Comparison of ENCODE assay signal across 8 cellular contexts in genomic region chr1:2199042-2199810, GRCh38. TPM values are rescaled to one million over a fixed set of nuclear protein-coding genes. Genes with fewer than 3 reads are reported as not detected.
DNase-seq lines count a peak whose midpoint lies in the region; ATAC-seq and TF ChIP-seq lines count a peak whose summit lies in the region.

No MANE protein-coding gene starts in this region.

- H3K27me3 Mint-ChIP-seq in H9 (ENCODE audit: low read depth), result no peaks in the 10 kb centered on the region; the same call in 1 of the 2 replicates
- no peaks in the 10 kb centered on the region for H3K27me3 Mint-ChIP-seq in activated T-cell treated with anti-CD3 and anti-CD28 coated beads, Interleukin-2, amount 50 U/mL, for 4 hours (ENCODE audit: low read depth)

- no peaks in the 10 kb centered on the region for H3K79me2 ChIP-seq in H9 (ENCODE audit: insufficient read depth, low read length)

- no peak overlapping the region for H3K18ac ChIP-seq in H9 (ENCODE audit: insufficient read length, low read depth, low read length)

- peaks cover 6 to 18% of the 10 kb centered on the region in 2 experiments for H3K4me1 Mint-ChIP-seq in H9
- peaks cover 24% of the 10 kb centered on the region for H3K4me1 Mint-ChIP-seq in activated T-cell treated with anti-CD3 and anti-CD28 coated beads, Interleukin-2, amount 50 U/mL, for 4 hours (ENCODE audit: low read depth)

- H4K91ac ChIP-seq in H9 (ENCODE audit: insufficient read length, low read depth, low read length), result no peak overlapping the region

- DNase-seq in H9 (peak; percentile 89), NT2/D1 (ENCODE audit: low read depth, low spot score) (no peak)
- peak; percentile 71 for DNase-seq in activated T-cell treated with anti-CD3 and anti-CD28 coated beads, Interleukin-2, amount 50 U/mL, for 4 hours
- peak; percentile 86 for DNase-seq in stimulated activated CD8-positive, alpha-beta memory T cell treated with anti-CD3 and anti-CD28 coated beads, Interleukin-4, amount 100 ng/mL, for 48 hours

- no peak overlapping the region for H3K56ac ChIP-seq in H9 (ENCODE audit: insufficient read length, low read depth, low read length)

- H3K4ac ChIP-seq in H9 (ENCODE audit: low read depth, low read length), result no peak overlapping the region

- H2BK5ac ChIP-seq in H9 (ENCODE audit: insufficient read length, low read length), result no peak overlapping the region

- H3K79me1 ChIP-seq in H9 (ENCODE audit: insufficient read depth, low read depth, low read length, poor library complexity, severe bottlenecking), result no peaks in the 10 kb centered on the region

- no peak overlapping the region for H2BK15ac ChIP-seq in H9 (ENCODE audit: low read depth, low read length)

- H3K23ac ChIP-seq in H9 (ENCODE audit: insufficient read length, low read depth, low read length), result no peak overlapping the region

- H3K36me3 ChIP-seq in BLaER1 (no peaks in the 10 kb centered on the region), NT2/D1 (ENCODE audit: insufficient read depth, insufficient read length, low read length) (no peaks in the 10 kb centered on the region), mucosa of rectum (ENCODE audit: control insufficient read depth in 2 of 2, insufficient read depth in 2 of 2, low read length in 2 of 2) (no peaks in the 10 kb centered on the region)

- H3K23me2 ChIP-seq in H9 (ENCODE audit: insufficient read length, low read depth, low read length, poor library complexity, severe bottlenecking), result peaks cover 3% of the 10 kb centered on the region

- peak overlapping the region; percentile 68 to 78 for H3K4me3 Mint-ChIP-seq in H9
- H3K4me3 Mint-ChIP-seq in activated T-cell treated with anti-CD3 and anti-CD28 coated beads, Interleukin-2, amount 50 U/mL, for 4 hours, result peak overlapping the region; percentile 85

- H3K4me2 ChIP-seq in BLaER1 (peak overlapping the region; percentile 92), H9 (ENCODE audit: insufficient read depth, insufficient read length, low read length) (peak overlapping the region; percentile 55)

- H3K27ac Mint-ChIP-seq in H9, result peak overlapping the region; percentile 70 to 95 (median 93); a peak in 4 of 7 replicates

- no peak overlapping the region for H2AK5ac ChIP-seq in H9 (ENCODE audit: insufficient read length, low read length)

- ATAC-seq in activated T-cell treated with anti-CD3 and anti-CD28 coated beads, Interleukin-2, amount 50 U/mL, for 4 hours, result peak; percentile 61 to 65
- ATAC-seq in esophagus mucosa (peak; percentile 73), GM19455 (IDR thresholded peaks at IDR 0.05; ENCODE audit: unreplicated experiment) (no peak)

- no peak overlapping the region for H3T11ph ChIP-seq in H9 (ENCODE audit: low read length)

- H3K27me3 ChIP-seq in BLaER1 (no peaks in the 10 kb centered on the region), H9 (ENCODE audit: insufficient read depth, low read length) (no peaks in the 10 kb centered on the region), NT2/D1 (ENCODE audit: insufficient read depth, insufficient read length) (no peaks in the 10 kb centered on the region), mucosa of rectum (ENCODE audit: control insufficient read depth in 2 of 2, insufficient read depth in 2 of 2, low read length in 2 of 2) (no peaks in the 10 kb centered on the region)

- H3K14ac ChIP-seq in H9 (ENCODE audit: insufficient read depth, low read length), result no peak overlapping the region

- peaks cover 13% of the 10 kb centered on the region for H4K20me1 ChIP-seq in BLaER1
- no peaks in the 10 kb centered on the region for H4K20me1 ChIP-seq in H9 (ENCODE audit: control insufficient read depth, insufficient read depth, insufficient read length)

- no peak overlapping the region for H2AFZ ChIP-seq in H9 (ENCODE audit: low read length)

- H3K9ac ChIP-seq in BLaER1, result peak overlapping the region; percentile 17
- peak overlapping the region; percentile 20 for H3K9ac ChIP-seq in H9 (ENCODE audit: extremely low read depth, insufficient read length, low read length)
- H3K9ac ChIP-seq in NT2/D1 (ENCODE audit: insufficient read length, low read depth), result peak overlapping the region; percentile 76
- peak overlapping the region; percentile 67 to 68 for H3K9ac ChIP-seq in mucosa of rectum (ENCODE audit: low read depth in 1 of 2, low read length in 2 of 2)

- no peak overlapping the region for H4K8ac ChIP-seq in H9 (replicated peaks; ENCODE audit: insufficient read length, low read depth, low read length)

- WGBS in H9 (ENCODE audit: extremely low coverage, insufficient read length, low lambda C conversion rate), result no CpG with 5 or more reads among the region's 24 CpGs

- no peak overlapping the region for H4K5ac ChIP-seq in H9 (ENCODE audit: insufficient read length, low read depth, low read length)

- TF ChIP-seq CTCF in H9 (conservative IDR thresholded peaks at IDR 0.05), result peak; percentile 20; the same call in 2 of the 3 replicates

- no peak overlapping the region for H2BK12ac ChIP-seq in H9 (ENCODE audit: insufficient read length, low read depth, low read length)

- H3K36me3 Mint-ChIP-seq in H9 (ENCODE audit: insufficient read depth in 1 of 3, low read depth in 3 of 3), result no peaks in the 10 kb centered on the region
- H3K36me3 Mint-ChIP-seq in activated T-cell treated with anti-CD3 and anti-CD28 coated beads, Interleukin-2, amount 50 U/mL, for 4 hours (ENCODE audit: insufficient read depth), result no peaks in the 10 kb centered on the region

- no peaks in the 10 kb centered on the region for H3K9me3 Mint-ChIP-seq in H9
- no peaks in the 10 kb centered on the region for H3K9me3 Mint-ChIP-seq in activated T-cell treated with anti-CD3 and anti-CD28 coated beads, Interleukin-2, amount 50 U/mL, for 4 hours

- H3K9me3 ChIP-seq in BLaER1 (no peaks in the 10 kb centered on the region), H9 (ENCODE audit: control insufficient read depth, low read depth, low read length) (no peaks in the 10 kb centered on the region), NT2/D1 (ENCODE audit: insufficient read depth, low read length) (no peaks in the 10 kb centered on the region), mucosa of rectum (ENCODE audit: control insufficient read depth in 2 of 2, low read length in 2 of 2) (no peaks in the 10 kb centered on the region)

- H3K27ac ChIP-seq in BLaER1 (peak overlapping the region; percentile 66), H9 (ENCODE audit: insufficient read length, low read depth, low read length) (no peak overlapping the region), mucosa of rectum (ENCODE audit: low read depth in 2 of 2, low read length in 2 of 2) (peak overlapping the region; percentile 89 to 92)

- peaks cover 89% of the 10 kb centered on the region for H3K4me1 ChIP-seq in BLaER1
- H3K4me1 ChIP-seq in H9 (ENCODE audit: insufficient read depth, low read length), result no peaks in the 10 kb centered on the region
- peaks cover 22% of the 10 kb centered on the region for H3K4me1 ChIP-seq in NT2/D1 (ENCODE audit: insufficient read depth, insufficient read length)
- H3K4me1 ChIP-seq in mucosa of rectum (ENCODE audit: control insufficient read depth in 2 of 2, insufficient read depth in 2 of 2, low read length in 2 of 2), result peaks cover 23 to 26% of the 10 kb centered on the region in 2 donors

- no peak overlapping the region for H2BK20ac ChIP-seq in H9 (ENCODE audit: low read depth, low read length, poor library complexity, severe bottlenecking)

- no peak overlapping the region for H2BK120ac ChIP-seq in H9 (ENCODE audit: low read depth, low read length, poor library complexity, severe bottlenecking)

- H3K4me3 ChIP-seq in BLaER1 (peak overlapping the region; percentile 58), NT2/D1 (ENCODE audit: insufficient read length, low read depth) (peak overlapping the region; percentile 60), mucosa of rectum (ENCODE audit: low read length in 2 of 2) (peak overlapping the region; percentile 59 to 77)

RNA-seq across cellular contexts. Expression of gene FAAP20, which starts 4.7 kb away (rescaled TPM):
- total RNA-seq in H9 (2021) (119 and 125 TPM in 2 replicates), esophagus mucosa (36.5 TPM)
- total RNA-seq in activated T-cell treated with anti-CD3 and anti-CD28 coated beads, Interleukin-2, amount 50 U/mL, for 4 hours, result 10 to 100 TPM; 67.8 to 82.3 (median 69.9) TPM

RNA-seq across cellular contexts. Expression of gene SKI, which starts 28.9 kb away (rescaled TPM):
- total RNA-seq in H9 (2021), result 88.8 and 89.5 TPM in 2 replicates
- 10 to 100 TPM; 43.8 to 45.2 (median 44.7) TPM for total RNA-seq in activated T-cell treated with anti-CD3 and anti-CD28 coated beads, Interleukin-2, amount 50 U/mL, for 4 hours
- total RNA-seq in esophagus mucosa, result 21.6 TPM

Comparison
In these comparisons a context has a peak if more than half of its experiments do, and no peak if none do; other contexts are left out.
1. H3K9ac ChIP-seq: peak in every context shown above with its lines; median percentile 76 in NT2/D1; 68 in mucosa of rectum; 20 in H9; 17 in BLaER1.